Comparison of ENCODE assay signal across 14 cellular contexts in genomic region chr1:169779970-169780369, GRCh38. TPM values are rescaled to one million over a fixed set of nuclear protein-coding genes. Genes with fewer than 3 reads are reported as not detected.
DNase-seq lines count a peak whose midpoint lies in the region; ATAC-seq, FAIRE-seq and TF ChIP-seq lines count a peak whose summit lies in the region.
"Had no signal": no experiment of that assay in that cellular context is flagged by ENCODE, and none has a peak within 500 bp of the region (broad histone marks: within the 10 kb centered on the region; RNA-seq: fewer than 3 reads in every experiment).

No MANE protein-coding gene starts in this region.

- WGBS in mesendoderm (ENCODE audit: extremely low coverage, insufficient coverage, low lambda C conversion rate), result no CpG with 5 or more reads among the region's 4 CpGs
- WGBS in adrenal gland, 4 donors, result 24 to 28% (median 25%) methylated on average over 4 of the region's 4 CpGs

- no peak overlapping the region for H2BK120ac ChIP-seq in mesendoderm (ENCODE audit: low read depth, low read length)

- no peaks in the 10 kb centered on the region for H3K27me3 ChIP-seq in bronchial epithelial cell (ENCODE audit: control insufficient read depth, insufficient read depth, low read length)
- no peaks in the 10 kb centered on the region for H3K27me3 ChIP-seq in mesendoderm (ENCODE audit: insufficient read depth, low read length, poor library complexity)
- H3K27me3 ChIP-seq in adrenal gland, result no peaks in the 10 kb centered on the region
- H3K27me3 ChIP-seq: Peyer's patch had no signal

- peaks cover 55% of the 10 kb centered on the region for H3K4me1 Mint-ChIP-seq in Calu3 (ENCODE audit: low read depth, unreplicated experiment)

- peak overlapping the region; percentile 28 for H3K27ac Mint-ChIP-seq in Calu3 (ENCODE audit: unreplicated experiment)

- no peak overlapping the region for H2AK5ac ChIP-seq in mesendoderm (ENCODE audit: low read length)

- TF ChIP-seq CTCF in Calu3 (IDR thresholded peaks at IDR 0.05; ENCODE audit: unreplicated experiment), result no peak
- TF ChIP-seq CTCF in OCI-LY7 (conservative IDR thresholded peaks at IDR 0.05; ENCODE audit: low read length), result no peak
- no peak for TF ChIP-seq CTCF in bronchial epithelial cell (IDR thresholded peaks at IDR 0.05; ENCODE audit: insufficient read depth, low read length, severe bottlenecking)
- TF ChIP-seq CTCF in adrenal gland (IDR thresholded peaks at IDR 0.05), result no peak

- H2BK15ac ChIP-seq in mesendoderm (replicated peaks; ENCODE audit: low read depth), result no peak overlapping the region

- H3K9me3 ChIP-seq in OCI-LY7 (ENCODE audit: low read length) (no peaks in the 10 kb centered on the region), adrenal gland (replicated peaks in 1 of 3) (no peaks in the 10 kb centered on the region)
- H3K9me3 ChIP-seq: Peyer's patch had no signal

- H3K27me3 Mint-ChIP-seq in Calu3 (ENCODE audit: unreplicated experiment), result no peaks in the 10 kb centered on the region

- H2BK5ac ChIP-seq in mesendoderm (ENCODE audit: low read length), result no peak overlapping the region

- no peak overlapping the region for H4K8ac ChIP-seq in mesendoderm (ENCODE audit: low read depth, low read length)

- no peak overlapping the region for H3K56ac ChIP-seq in mesendoderm (ENCODE audit: low read length)

- H3K4me3 Mint-ChIP-seq in Calu3 (ENCODE audit: low read depth, unreplicated experiment), result no peak overlapping the region

- TF ChIP-seq POLR2A in adrenal gland (IDR thresholded peaks at IDR 0.05), result no peak

- H3K9ac ChIP-seq in mesendoderm (ENCODE audit: low read length), result no peak overlapping the region

- H3K79me2 ChIP-seq in OCI-LY7 (ENCODE audit: insufficient read depth, low read depth, low read length) (no peaks in the 10 kb centered on the region), mesendoderm (ENCODE audit: control insufficient read depth, insufficient read depth, low read length) (no peaks in the 10 kb centered on the region)

- BruUV-seq in Calu3 (replicated peaks; lab: Mats Ljungman, UMichigan), result no TSS peak
- no TSS peak for BruUV-seq in OCI-LY7 (replicated peaks; lab: Mats Ljungman, UMichigan)

- H3K36me3 ChIP-seq in OCI-LY7 (ENCODE audit: insufficient read depth, low read length) (no peaks in the 10 kb centered on the region), bronchial epithelial cell (ENCODE audit: control insufficient read depth, insufficient read depth, low read length) (no peaks in the 10 kb centered on the region), mesendoderm (ENCODE audit: control insufficient read depth, insufficient read depth, low read length) (no peaks in the 10 kb centered on the region), adrenal gland (replicated peaks in 1 of 2) (no peaks in the 10 kb centered on the region)
- H3K36me3 ChIP-seq: Peyer's patch had no signal

- H3K4me3 ChIP-seq in OCI-LY7 (ENCODE audit: low read depth, low read length, poor library complexity, severe bottlenecking) (no peak overlapping the region), bronchial epithelial cell (ENCODE audit: low read depth, low read length) (no peak overlapping the region), mesendoderm (ENCODE audit: low read length) (no peak overlapping the region), adrenal gland (no peak overlapping the region)
- H3K4me3 ChIP-seq: Peyer's patch had no signal

- no peak for ATAC-seq in left cardiac atrium

- H3K9me3 Mint-ChIP-seq in Calu3 (ENCODE audit: low read depth, unreplicated experiment), result peaks cover 3% of the 10 kb centered on the region

- intact Hi-C loops in Calu3 (cut with micrococcal nuclease; ENCODE audit: unreplicated experiment), result loop anchor here (2.0 kb wide), 2 partner anchors 15 to 29 kb away; partner anchors contain the start of gene METTL18
- intact Hi-C loops in OCI-LY7 (cut with micrococcal nuclease; ENCODE audit: unreplicated experiment), result no loop called here
- intact Hi-C loops in left cardiac atrium (cut with DNase I), result no loop called here
- intact Hi-C loops in adrenal gland (cut with DNase I), result no loop called here
- intact Hi-C loops in cardiac septum (cut with DNase I), result no loop called here

- CTCF ChIA-PET in Calu3 (lab: Charles Lee) (no interaction called here), OCI-LY7 (lab: Charles Lee; ENCODE audit: unreplicated experiment) (no interaction called here)

- H2AFZ ChIP-seq in OCI-LY7 (ENCODE audit: low read length), result peak overlapping the region; percentile 59

- H3K36me3 Mint-ChIP-seq in Calu3 (ENCODE audit: insufficient read depth, unreplicated experiment), result peaks cover 19% of the 10 kb centered on the region

- H3K79me1 ChIP-seq in mesendoderm (ENCODE audit: low read length), result no peaks in the 10 kb centered on the region

- H3K27ac ChIP-seq in OCI-LY7 (ENCODE audit: low read depth, low read length, poor library complexity, severe bottlenecking) (no peak overlapping the region), mesendoderm (ENCODE audit: low read depth, low read length) (no peak overlapping the region), adrenal gland (no peak overlapping the region)
- H3K27ac ChIP-seq: Peyer's patch had no signal

- no peaks in the 10 kb centered on the region for H3K4me1 ChIP-seq in OCI-LY7 (ENCODE audit: insufficient read depth, low read length, poor library complexity, severe bottlenecking)
- peaks cover 10% of the 10 kb centered on the region for H3K4me1 ChIP-seq in mesendoderm (ENCODE audit: control insufficient read depth, low read depth, low read length)
- H3K4me1 ChIP-seq in adrenal gland (replicated peaks in 1 of 2), result no peaks in the 10 kb centered on the region
- H3K4me1 ChIP-seq: Peyer's patch had no signal

- H3K4me2 ChIP-seq in OCI-LY7 (ENCODE audit: low read length) (0 out of 2 replicates have a peak overlapping the region, but pooled peaks have one; percentile 13), mesendoderm (ENCODE audit: low read length) (no peak overlapping the region)

- no peak overlapping the region for H4K5ac ChIP-seq in mesendoderm (ENCODE audit: low read length)

- no peaks in the 10 kb centered on the region for H3K9me2 ChIP-seq in OCI-LY7 (ENCODE audit: insufficient read depth, low read length)

- H3K23ac ChIP-seq in mesendoderm (ENCODE audit: low read length), result no peak overlapping the region

- peak overlapping the region; percentile 70 for H3K4ac ChIP-seq in mesendoderm (ENCODE audit: low read depth, low read length)

- H3K18ac ChIP-seq in mesendoderm (ENCODE audit: low read length), result no peak overlapping the region

- FAIRE-seq in bronchial epithelial cell (lab: Jason Lieb, UNC), result no peak

- POLR2A ChIA-PET in OCI-LY7 (lab: Charles Lee), result interaction anchor here (0.6 kb wide), 2 partner anchors 128 to 222 kb away, joined by 3 to 5 read pairs; no protein-coding TSS in a partner anchor

- peak; percentile 18 for DNase-seq in Calu3
- no peak for DNase-seq in OCI-LY7 (ENCODE audit: low spot score)
- peak; percentile 23 for DNase-seq in bronchial epithelial cell (ENCODE audit: low read depth)
- no peak for DNase-seq in mesendoderm
- DNase-seq in left cardiac atrium, result no peak
- no peak for DNase-seq in adrenal gland
- DNase-seq in HuH-7 (ENCODE audit: low spot score), result no peak
- DNase-seq in cardiac septum (ENCODE audit: low spot score), result no peak
- DNase-seq: activated gamma-delta T cell treated with Interleukin-2 at 50 U/mL for 16 hours, DMS79, Peyer's patch, posterior cingulate gyrus, T-helper 9 cell had no signal

- no peaks in the 10 kb centered on the region for H4K20me1 ChIP-seq in OCI-LY7 (ENCODE audit: insufficient read depth, low read length)

RNA-seq across cellular contexts. Expression of gene METTL18, which starts 14.7 kb away (rescaled TPM):
- 11.2 and 13.3 TPM in 2 replicates for total RNA-seq in Calu3 (2022)
- 10.6 and 12.6 TPM in 2 replicates for total RNA-seq in OCI-LY7 (2014; rRNA removed; shearing (Covaris generic))
- total RNA-seq in OCI-LY7 (2022), result 8.1 and 8.7 TPM in 2 replicates
- 4.7 and 4.9 TPM in 2 replicates for total RNA-seq in bronchial epithelial cell
- 5.9 TPM for polyA plus RNA-seq in mesendoderm (2013, experiment 1 of 2)
- polyA plus RNA-seq in mesendoderm (2013, experiment 2 of 2), result 6.0 TPM
- total RNA-seq in left cardiac atrium, result 1 to 10 TPM; 5.1 to 6.3 TPM
- total RNA-seq in adrenal gland, result 1 to 10 TPM; 4.1 to 8.7 (median 6.6) TPM
- polyA plus RNA-seq in adrenal gland, result 10 to 100 TPM in 1 of 3 donors, 1 to 10 TPM in 2; 5.7 to 11.4 (median 7.2) TPM
- total RNA-seq in cardiac septum, result 4.2 TPM

RNA-seq across cellular contexts. Expression of gene SELE, which starts 46.1 kb away (rescaled TPM):
- total RNA-seq in Calu3 (2022) (not detected in 2 replicates), OCI-LY7 (2022) (not detected in 2 replicates), bronchial epithelial cell (not detected in 2 replicates), left cardiac atrium (1 to 10 TPM in 1 of 2 donors, under 1 TPM in 1; 0.59 to 3.6 TPM), adrenal gland (1 to 10 TPM in 4 of 8 donors, under 1 TPM in 4; 0.14 to 3.3 (median 0.97) TPM), cardiac septum (26.6 TPM)
- total RNA-seq in OCI-LY7 (2014; rRNA removed; shearing (Covaris generic)), result not detected in 2 replicates
- polyA plus RNA-seq in mesendoderm (2013, experiment 1 of 2), result not detected
- polyA plus RNA-seq in mesendoderm (2013, experiment 2 of 2), result not detected
- 1 to 10 TPM in 2 of 3 donors, under 1 TPM in 1; 0.56 to 7.2 (median 1.2) TPM for polyA plus RNA-seq in adrenal gland
- total RNA-seq: mononuclear cell had no signal

Comparison
In these comparisons a context has a peak if more than half of its experiments do, and no peak if none do; other contexts are left out.
1. DNase-seq: peak in Calu3 (single experiment) and bronchial epithelial cell (single experiment); none in OCI-LY7 (single experiment), mesendoderm (single experiment), left cardiac atrium (single experiment), adrenal gland (0 of 7), HuH-7 (single experiment) and cardiac septum (single experiment).